Comparison of ENCODE assay signal across 11 cellular contexts in genomic region chr13:94239135-94239534, GRCh38.
DNase-seq lines count a peak whose midpoint lies in the region; ATAC-seq and TF ChIP-seq lines count a peak whose summit lies in the region.
"Had no signal": no experiment of that assay in that cellular context is flagged by ENCODE, and none has a peak within 500 bp of the region (broad histone marks: within the 10 kb centered on the region; RNA-seq: fewer than 3 reads in every experiment).

No MANE protein-coding gene starts in this region.

- H3K27ac ChIP-seq in testis (no peak overlapping the region), left lung (no peak overlapping the region)
- H3K27ac ChIP-seq: vagina had no signal

- no peaks in the 10 kb centered on the region for H3K36me3 ChIP-seq in testis (ENCODE audit: low read depth, missing control alignments)
- H3K36me3 ChIP-seq in left lung: no peaks in the 10 kb centered on the region
- H3K36me3 ChIP-seq: vagina had no signal

- no peak overlapping the region for H3K4me3 ChIP-seq in testis
- no peak overlapping the region for H3K4me3 ChIP-seq in left lung
- H3K4me3 ChIP-seq: vagina had no signal

- no peaks in the 10 kb centered on the region for H3K27me3 ChIP-seq in testis
- no peaks in the 10 kb centered on the region for H3K27me3 ChIP-seq in left lung
- H3K27me3 ChIP-seq: vagina had no signal

- H3K9me3 ChIP-seq in testis (no peaks in the 10 kb centered on the region), left lung (no peaks in the 10 kb centered on the region)
- H3K9me3 ChIP-seq: vagina had no signal

- TF ChIP-seq CTCF in testis (IDR thresholded peaks at IDR 0.05) (no peak), left lung (IDR thresholded peaks at IDR 0.05) (no peak)

- ATAC-seq in HG02973 (IDR thresholded peaks at IDR 0.05; ENCODE audit: unreplicated experiment) (peak; percentile 55), left lung (no peak)

- peak; percentile 14 to 21 for DNase-seq in activated CD4-positive, alpha-beta T cell treated with anti-CD3 and anti-CD28 coated beads for 4 hours
- DNase-seq in activated CD4-positive, alpha-beta T cell treated with anti-CD3 and anti-CD28 coated beads, Interleukin-2, amount 50 U/mL, for 48 hours: no peak
- peak; percentile 53 for DNase-seq in amniotic epithelial cell (ENCODE audit: low read depth)
- peak; percentile 80 for DNase-seq in renal cortical epithelial cell (ENCODE audit: low read depth)
- no peak for DNase-seq in testis
- DNase-seq in left lung: no peak
- DNase-seq in ureter (ENCODE audit: low spot score): no peak
- DNase-seq: cerebellar nuclear complex, NCI-H2081 treated with DMSO at 0.1 percent for 48 hours had no signal

- WGBS in testis, 2 donors: 67 to 68% methylated on average over 3 of the region's 3 CpGs

- TF ChIP-seq POLR2A in testis (IDR thresholded peaks at IDR 0.05): no peak

- H3K4me1 ChIP-seq in testis: no peaks in the 10 kb centered on the region
- H3K4me1 ChIP-seq in left lung: no peaks in the 10 kb centered on the region
- H3K4me1 ChIP-seq: vagina had no signal

- intact Hi-C loops in testis (cut with DNase I; ENCODE audit: low total_unique reads) (no loop called here), left lung (cut with DNase I) (no loop called here)

Comparison
In these comparisons a context has a peak if more than half of its experiments do, and no peak if none do; other contexts are left out.
1. DNase-seq: peak in activated CD4-positive, alpha-beta T cell treated with anti-CD3 and anti-CD28 coated beads for 4 hours (2 of 2), amniotic epithelial cell (single experiment) and renal cortical epithelial cell (single experiment); none in activated CD4-positive, alpha-beta T cell treated with anti-CD3 and anti-CD28 coated beads, Interleukin-2, amount 50 U/mL, for 48 hours (0 of 2), testis (single experiment), left lung (0 of 2) and ureter (single experiment).